1 cellular context compared by ENCODE assay signal in genomic region chr11:64246874-64247728, GRCh38.
TF ChIP-seq lines count a peak whose summit lies in the region.

Gene PPP1R14B (minus strand): TSS chr11:64246943. CDS start chr11:64246673, 270 bp downstream.

TF ChIP-seq in K562, 482 proteins besides CTCF, POLR2A, EP300 and RAD21 (continued from another document and continues in another):
- TF ChIP-seq MAX (CRISPR knock-in tag; IDR thresholded peaks at IDR 0.05) (peak; percentile 97), SAP30 (IDR thresholded peaks at IDR 0.05; ENCODE audit: borderline replicate concordance, insufficient read depth, low read depth, low read length, poor library complexity, severe bottlenecking) (no peak), MTF1 (CRISPR knock-in tag; IDR thresholded peaks at IDR 0.05; ENCODE audit: borderline replicate concordance) (no peak), TARDBP (IDR thresholded peaks at IDR 0.05) (peak; percentile 63; the same call in 1 of the 2 replicates), ETS1 (conservative IDR thresholded peaks at IDR 0.05; ENCODE audit: control insufficient read depth, low read depth, low read length) (peak; percentile 98), KLF1 (tag; IDR thresholded peaks at IDR 0.05) (peak; percentile 82), ELK3 (CRISPR knock-in tag; IDR thresholded peaks at IDR 0.05) (no peak), SIN3A (IDR thresholded peaks at IDR 0.05; ENCODE audit: borderline replicate concordance in 2 of 2, control insufficient read depth in 1 of 2, low read depth in 2 of 2, low read length in 2 of 2) (peak; percentile 76 to 78; a peak in 1 of 4 replicates), CCNT2 (IDR thresholded peaks at IDR 0.05; ENCODE audit: borderline replicate concordance, extremely low read depth, insufficient read length, low read depth, low read length) (peak; percentile 83), BHLHE40 (IDR thresholded peaks at IDR 0.05; ENCODE audit: low read length) (0 out of 2 replicates have a peak, but pooled peaks have one; percentile 19), CREM (IDR thresholded peaks at IDR 0.05; ENCODE audit: low read depth) (peak; percentile 54; the same call in 1 of the 2 replicates), ZNF444 (CRISPR knock-in tag; IDR thresholded peaks at IDR 0.05) (no peak), HDAC1 (IDR thresholded peaks at IDR 0.05) (peak in 1 of 2 experiments; percentile 96; a peak in 2 of 4 replicates), FIP1L1 (IDR thresholded peaks at IDR 0.05; ENCODE audit: low read depth, low read length, poor library complexity, severe bottlenecking) (peak; percentile 62), MBD2 (IDR thresholded peaks at IDR 0.05; ENCODE audit: borderline replicate concordance, low read depth) (0 out of 2 replicates have a peak, but pooled peaks have one; percentile 43), SMAD4 (CRISPR knock-in tag; conservative IDR thresholded peaks at IDR 0.05) (0 out of 2 replicates have a peak, but pooled peaks have one; percentile 67), ZNF431 (CRISPR knock-in tag; IDR thresholded peaks at IDR 0.05) (0 out of 2 replicates have a peak, but pooled peaks have one; percentile 15), HNRNPLL (IDR thresholded peaks at IDR 0.05; ENCODE audit: low read depth, low read length, poor library complexity, severe bottlenecking) (peak; percentile 69), L3MBTL2 (IDR thresholded peaks at IDR 0.05) (peak; percentile 93), E2F6 (IDR thresholded peaks at IDR 0.05; ENCODE audit: borderline replicate concordance in 1 of 2, extremely low read depth in 1 of 2, insufficient read depth in 1 of 2, insufficient read length in 1 of 2, low read depth in 1 of 2, low read length in 1 of 2, poor library complexity in 1 of 2, severe bottlenecking in 1 of 2) (peak; percentile 86 to 95), FOXJ3 (CRISPR knock-in tag; IDR thresholded peaks at IDR 0.05) (no peak), THAP7 (CRISPR knock-in tag; IDR thresholded peaks at IDR 0.05) (peak; percentile 18; the same call in 1 of the 2 replicates), ATF6 (CRISPR knock-in tag; IDR thresholded peaks at IDR 0.05) (0 out of 2 replicates have a peak, but pooled peaks have one; percentile 55), ZNF639 (CRISPR knock-in tag; conservative IDR thresholded peaks at IDR 0.05 in 1 of 2, IDR thresholded peaks at IDR 0.05 in 1 of 2) (peak in 1 of 2 experiments; percentile 89; a peak in 2 of 4 replicates), CEBPB (tag; IDR thresholded peaks at IDR 0.05) (no peak), MNT (conservative IDR thresholded peaks at IDR 0.05) (peak; percentile 94 to 96), FOXK2 (conservative IDR thresholded peaks at IDR 0.05 in 1 of 2, IDR thresholded peaks at IDR 0.05 in 1 of 2; ENCODE audit: low read depth in 2 of 2) (no peak; a peak in 1 of 4 replicates), MCM5 (IDR thresholded peaks at IDR 0.05; ENCODE audit: low read depth) (no peak), ZNF224 (CRISPR knock-in tag; IDR thresholded peaks at IDR 0.05) (0 out of 2 replicates have a peak, but pooled peaks have one; percentile 71), HDGF (IDR thresholded peaks at IDR 0.05) (0 out of 2 replicates have a peak, but pooled peaks have one; percentile 46), ZNF134 (CRISPR knock-in tag; conservative IDR thresholded peaks at IDR 0.05) (no peak), FOXM1 (IDR thresholded peaks at IDR 0.05; ENCODE audit: low read depth) (peak; percentile 23; the same call in 1 of the 2 replicates), FOXM1 (CRISPR knock-in tag; IDR thresholded peaks at IDR 0.05; ENCODE audit: low read depth) (0 out of 2 replicates have a peak, but pooled peaks have one; percentile 48), BCLAF1 (IDR thresholded peaks at IDR 0.05; ENCODE audit: borderline replicate concordance in 1 of 2, control insufficient read depth in 1 of 2, low read depth in 2 of 2, low read length in 1 of 2) (peak in 1 of 2 experiments; percentile 76; a peak in 1 of 4 replicates), KDM1A (IDR thresholded peaks at IDR 0.05) (no peak), SNIP1 (IDR thresholded peaks at IDR 0.05; ENCODE audit: low read depth) (peak; percentile 34; the same call in 1 of the 2 replicates), ZNF184 (CRISPR knock-in tag; IDR thresholded peaks at IDR 0.05) (no peak), KLF6 (CRISPR knock-in tag; IDR thresholded peaks at IDR 0.05; ENCODE audit: borderline replicate concordance) (peak; percentile 88; the same call in 1 of the 2 replicates), ATF7 (IDR thresholded peaks at IDR 0.05) (peak; percentile 65; the same call in 1 of the 2 replicates), PRDM10 (IDR thresholded peaks at IDR 0.05; ENCODE audit: partially characterized antibody) (peak; percentile 75), TOE1 (IDR thresholded peaks at IDR 0.05; ENCODE audit: borderline replicate concordance) (peak; percentile 59; the same call in 1 of the 2 replicates), TOE1 (CRISPR knock-in tag; IDR thresholded peaks at IDR 0.05; ENCODE audit: borderline replicate concordance, low read depth) (no peak), ATF3 (IDR thresholded peaks at IDR 0.05) (no peak), ATF3 (CRISPR knock-in tag; conservative IDR thresholded peaks at IDR 0.05) (peak; percentile 72; the same call in 1 of the 2 replicates), CBX3 (IDR thresholded peaks at IDR 0.05; ENCODE audit: borderline replicate concordance in 1 of 2, low read length in 2 of 2) (peak in 1 of 2 experiments; percentile 64; a peak in 1 of 3 replicates)
